In the genomic region with DNA sequence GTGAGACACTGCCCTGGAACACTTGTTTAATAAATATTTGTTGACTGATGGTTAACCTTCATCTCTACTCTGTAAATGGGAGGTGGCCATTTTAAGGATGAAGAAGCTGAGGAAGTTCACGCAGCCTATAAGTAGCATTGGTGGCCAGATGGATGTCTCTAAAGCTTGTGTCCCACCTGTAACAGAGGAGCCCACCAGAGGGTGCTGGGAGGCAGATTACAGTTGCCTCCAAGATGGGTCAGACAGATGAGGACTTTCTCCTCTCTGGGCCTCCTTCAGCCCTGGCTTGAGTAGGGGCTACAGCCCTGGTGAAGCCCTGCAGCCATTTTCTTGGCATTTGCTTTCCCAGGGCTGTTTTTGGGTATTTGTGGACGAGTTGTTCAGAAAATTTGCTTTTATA, we compare ENCODE assay signal across 25 cellular contexts. TPM values are rescaled to one million over a fixed set of nuclear protein-coding genes. Genes with fewer than 3 reads are reported as not detected.
DNase-seq lines count a peak whose midpoint lies in the region; ATAC-seq and TF ChIP-seq lines count a peak whose summit lies in the region.
"Had no signal": no experiment of that assay in that cellular context is flagged by ENCODE, and none has a peak within 500 bp of the region (broad histone marks: within the 10 kb centered on the region; RNA-seq: fewer than 3 reads in every experiment).

No MANE protein-coding gene starts in this region.

- H3K9me2 ChIP-seq in Karpas-422 (replicated peaks; ENCODE audit: insufficient read depth, low read length), result no peaks in the 10 kb centered on the region

- no peak overlapping the region for H2AFZ ChIP-seq in Karpas-422 (ENCODE audit: low read length)

- H3K27me3 ChIP-seq in GM06990 (replicated peaks; ENCODE audit: control insufficient read depth, insufficient read depth, low read length) (no peaks in the 10 kb centered on the region), Karpas-422 (ENCODE audit: low read length) (no peaks in the 10 kb centered on the region)
- H3K27me3 ChIP-seq in CD4-positive, alpha-beta T cell (ENCODE audit: control insufficient read depth, insufficient read depth, low read length), result no peaks in the 10 kb centered on the region
- H3K27me3 ChIP-seq: tibial artery had no signal

- H3K4me1 ChIP-seq in Karpas-422 (ENCODE audit: low read length), result peaks cover 6% of the 10 kb centered on the region

- H3K79me2 ChIP-seq in Karpas-422 (ENCODE audit: low read length), result peaks cover 66% of the 10 kb centered on the region

- CTCF ChIA-PET in activated B cell treated with CpG ODN at 0.5 μM for 24 hours (lab: Charles Lee), result interaction anchor here (0.9 to 1.7 kb wide), 4 partner anchors 8 to 363 kb away, joined by 3 to 4 read pairs (median 4); no protein-coding TSS in a partner anchor
- CTCF ChIA-PET in CD4-positive, alpha-beta T cell (lab: Charles Lee), result interaction anchor here (1.8 kb wide), 1 partner anchor 24 kb away, joined by 4 read pairs; no protein-coding TSS in a partner anchor

- peak; percentile 22 for TF ChIP-seq CTCF in GM06990 (IDR thresholded peaks at IDR 0.05; ENCODE audit: insufficient read depth, low read length, poor library complexity, severe bottlenecking)
- TF ChIP-seq CTCF in activated B cell treated with CpG ODN at 0.5 μM for 24 hours (IDR thresholded peaks at IDR 0.05), result no peak
- TF ChIP-seq CTCF in CD4-positive, alpha-beta T cell (IDR thresholded peaks at IDR 0.05), result no peak

- POLR2A ChIA-PET in activated B cell treated with CpG ODN at 0.5 μM for 24 hours (lab: Charles Lee), result interaction anchor here (0.8 to 1.4 kb wide), 5 partner anchors 17 to 33 kb away, joined by 3 to 6 read pairs (median 4); no protein-coding TSS in a partner anchor
- POLR2A ChIA-PET in CD4-positive, alpha-beta T cell (lab: Charles Lee), result no interaction called here

- peak; percentile 50 for ATAC-seq in activated B cell treated with CpG ODN at 0.5 μM for 24 hours (ENCODE audit: low read depth)
- ATAC-seq in naive B cell (ENCODE audit: low read depth in 2 of 2), result peak; percentile 46 to 51
- no peak for ATAC-seq in HG03565 (IDR thresholded peaks at IDR 0.05; ENCODE audit: unreplicated experiment)
- ATAC-seq in GM18519 (IDR thresholded peaks at IDR 0.05; ENCODE audit: low FRiP score, unreplicated experiment), result no peak
- ATAC-seq in CD4-positive, alpha-beta T cell (ENCODE audit: poor library complexity), result no peak

- intact Hi-C loops in activated B cell treated with CpG ODN at 0.5 μM for 24 hours (cut with micrococcal nuclease), result loop anchor here (1.0 kb wide), 1 partner anchor 363 kb away; no protein-coding TSS in a partner anchor
- intact Hi-C loops in CD4-positive, alpha-beta T cell (cut with DNase I, micrococcal nuclease), result no loop called here

- H3K9me3 Mint-ChIP-seq in activated B cell treated with CpG ODN at 0.5 μM for 24 hours (no peaks in the 10 kb centered on the region), naive B cell (no peaks in the 10 kb centered on the region)
- no peaks in the 10 kb centered on the region for H3K9me3 Mint-ChIP-seq in CD4-positive, alpha-beta T cell
- H3K9me3 Mint-ChIP-seq: stimulated activated naive CD8-positive, alpha-beta T cell treated with anti-CD3 and anti-CD28 coated beads, Interleukin-15, Interleukin-2, amounts not matched to agents 100 ng/mL and 50 ng/mL, for 24 hours; T-helper 1 cell treated with Interleukin-12 subunit alpha and Interleukin-12 subunit beta and Interleukin-4 antibody, amounts not matched to agents 30 μg/mL and 1 μg/mL, for 36 hours had no signal

- H3K4me2 ChIP-seq in Karpas-422 (ENCODE audit: low read depth, low read length, poor library complexity, severe bottlenecking), result no peak overlapping the region

- H3K4me1 Mint-ChIP-seq in activated B cell treated with CpG ODN at 0.5 μM for 24 hours, result peaks cover 18% of the 10 kb centered on the region
- peaks cover 31 to 41% (median 35%) of the 10 kb centered on the region in 3 donors for H3K4me1 Mint-ChIP-seq in naive B cell
- peaks cover 9% of the 10 kb centered on the region for H3K4me1 Mint-ChIP-seq in CD4-positive, alpha-beta T cell (ENCODE audit: low read depth)
- H3K4me1 Mint-ChIP-seq: brain had no signal

- no peak overlapping the region for H3K4me3 ChIP-seq in GM06990 (replicated peaks; ENCODE audit: low read depth, low read length)
- no peak overlapping the region for H3K4me3 ChIP-seq in Karpas-422 (ENCODE audit: low read length)
- H3K4me3 ChIP-seq: coronary artery, lung, tibial artery had no signal

- H3K27ac Mint-ChIP-seq in activated B cell treated with CpG ODN at 0.5 μM for 24 hours (peak overlapping the region; percentile 41), naive B cell (peak overlapping the region in 2 of 6 donors; percentile 30 to 76)
- H3K27ac Mint-ChIP-seq in CD4-positive, alpha-beta T cell, result no peak overlapping the region
- H3K27ac Mint-ChIP-seq: brain; stimulated activated naive CD8-positive, alpha-beta T cell treated with anti-CD3 and anti-CD28 coated beads, Interleukin-15, Interleukin-2, amounts not matched to agents 100 ng/mL and 50 ng/mL, for 24 hours; T-helper 1 cell treated with Interleukin-12 subunit alpha and Interleukin-12 subunit beta and Interleukin-4 antibody, amounts not matched to agents 30 μg/mL and 1 μg/mL, for 36 hours had no signal

- no peak overlapping the region for H3K9ac ChIP-seq in Karpas-422 (ENCODE audit: low read length)

- H3K27ac ChIP-seq in Karpas-422 (ENCODE audit: low read length), result 0 out of 2 replicates have a peak overlapping the region, but pooled peaks have one; percentile 34
- no peak overlapping the region for H3K27ac ChIP-seq in CD4-positive, alpha-beta T cell (ENCODE audit: low read depth, low read length)
- H3K27ac ChIP-seq: coronary artery, tibial artery had no signal

- peaks cover 88% of the 10 kb centered on the region for H3K36me3 Mint-ChIP-seq in activated B cell treated with CpG ODN at 0.5 μM for 24 hours (ENCODE audit: low read depth)
- H3K36me3 Mint-ChIP-seq in naive B cell, result peaks cover 4 to 20% of the 10 kb centered on the region in 2 donors
- H3K36me3 Mint-ChIP-seq in CD4-positive, alpha-beta T cell (ENCODE audit: low read depth), result peaks cover 77% of the 10 kb centered on the region

- no peak overlapping the region for H3K4me3 Mint-ChIP-seq in activated B cell treated with CpG ODN at 0.5 μM for 24 hours
- H3K4me3 Mint-ChIP-seq in naive B cell, result no peak overlapping the region
- no peak overlapping the region for H3K4me3 Mint-ChIP-seq in CD4-positive, alpha-beta T cell
- H3K4me3 Mint-ChIP-seq: brain; stimulated activated naive CD8-positive, alpha-beta T cell treated with anti-CD3 and anti-CD28 coated beads, Interleukin-15, Interleukin-2, amounts not matched to agents 100 ng/mL and 50 ng/mL, for 24 hours; T-helper 1 cell treated with Interleukin-12 subunit alpha and Interleukin-12 subunit beta and Interleukin-4 antibody, amounts not matched to agents 30 μg/mL and 1 μg/mL, for 36 hours had no signal

- no peaks in the 10 kb centered on the region for H3K27me3 Mint-ChIP-seq in activated B cell treated with CpG ODN at 0.5 μM for 24 hours
- no peaks in the 10 kb centered on the region for H3K27me3 Mint-ChIP-seq in naive B cell
- no peaks in the 10 kb centered on the region for H3K27me3 Mint-ChIP-seq in CD4-positive, alpha-beta T cell
- H3K27me3 Mint-ChIP-seq: brain; stimulated activated naive CD8-positive, alpha-beta T cell treated with anti-CD3 and anti-CD28 coated beads, Interleukin-15, Interleukin-2, amounts not matched to agents 100 ng/mL and 50 ng/mL, for 24 hours had no signal

- H3K36me3 ChIP-seq in GM06990 (ENCODE audit: control insufficient read depth, insufficient read depth, low read length), result peaks cover 31% of the 10 kb centered on the region
- peaks cover 20% of the 10 kb centered on the region for H3K36me3 ChIP-seq in Karpas-422 (ENCODE audit: insufficient read depth, low read length)

- H4K20me1 ChIP-seq in Karpas-422 (ENCODE audit: insufficient read depth, low read depth, low read length), result no peaks in the 10 kb centered on the region

- DNase-seq in GM06990 (ENCODE audit: extremely low read depth, insufficient read length), result no peak
- DNase-seq in Karpas-422, result peak; percentile 75
- DNase-seq in activated B cell treated with CpG ODN at 0.5 μM for 24 hours, result no peak
- no peak for DNase-seq in naive B cell
- DNase-seq in CD4-positive, alpha-beta T cell, result no peak
- DNase-seq: activated CD4-positive, alpha-beta T cell treated with anti-CD3 and anti-CD28 coated beads, Interleukin-2, amount 50 U/mL, for 4 hours; activated gamma-delta T cell treated with Interleukin-2 at 50 U/mL for 16 hours; activated T-cell treated with anti-CD3 and anti-CD28 coated beads for 4 hours; COR-L47; EL; Kasumi-1; kidney glomerular epithelial cell; NCI-H1105 treated with DMSO at 0.1 percent for 48 hours; NCI-H2081 treated with DMSO at 0.1 percent for 48 hours; NCI-H446 treated with DMSO at 0.1 percent for 48 hours; nucleus accumbens; small intestine; tibial artery had no signal

- no peaks in the 10 kb centered on the region for H3K9me3 ChIP-seq in Karpas-422 (ENCODE audit: low read length)
- no peaks in the 10 kb centered on the region for H3K9me3 ChIP-seq in CD4-positive, alpha-beta T cell (ENCODE audit: control insufficient read depth, low read length)
- H3K9me3 ChIP-seq: tibial artery had no signal

RNA-seq across cellular contexts. Expression of gene TTC7A, which starts 19.6 kb away (rescaled TPM):
- 53.7 and 54.6 TPM in 2 replicates for total RNA-seq in Karpas-422 (2014; rRNA removed; shearing (Covaris generic); ENCODE audit: low replicate concordance)
- 117 and 127 TPM in 2 replicates for total RNA-seq in activated B cell treated with CpG ODN at 0.5 μM for 24 hours
- 10 to 100 TPM; 27.7 to 77.8 (median 34.1) TPM for polyA plus RNA-seq in naive B cell (ENCODE audit: low read depth in 6 of 6)
- total RNA-seq in CD4-positive, alpha-beta T cell, result 10 to 100 TPM; 40.3 to 40.6 TPM

RNA-seq across cellular contexts. Expression of gene MCFD2, which starts 45.0 kb away (rescaled TPM):
- total RNA-seq in Karpas-422 (2014; rRNA removed; shearing (Covaris generic); ENCODE audit: low replicate concordance), result 37.8 and 47.6 TPM in 2 replicates
- total RNA-seq in activated B cell treated with CpG ODN at 0.5 μM for 24 hours, result 48.0 and 50.7 TPM in 2 replicates
- polyA plus RNA-seq in naive B cell (ENCODE audit: low read depth in 6 of 6), result 10 to 100 TPM; 26.3 to 43.3 (median 33.1) TPM
- 10 to 100 TPM; 29.1 to 29.7 TPM for total RNA-seq in CD4-positive, alpha-beta T cell

Comparison
In these comparisons a context has a peak if more than half of its experiments do, and no peak if none do; other contexts are left out.
1. ATAC-seq: peak in activated B cell treated with CpG ODN at 0.5 μM for 24 hours (single experiment) and naive B cell (2 of 2); none in HG03565 (single experiment), GM18519 (single experiment) and CD4-positive, alpha-beta T cell (single experiment).